In the genomic region with DNA sequence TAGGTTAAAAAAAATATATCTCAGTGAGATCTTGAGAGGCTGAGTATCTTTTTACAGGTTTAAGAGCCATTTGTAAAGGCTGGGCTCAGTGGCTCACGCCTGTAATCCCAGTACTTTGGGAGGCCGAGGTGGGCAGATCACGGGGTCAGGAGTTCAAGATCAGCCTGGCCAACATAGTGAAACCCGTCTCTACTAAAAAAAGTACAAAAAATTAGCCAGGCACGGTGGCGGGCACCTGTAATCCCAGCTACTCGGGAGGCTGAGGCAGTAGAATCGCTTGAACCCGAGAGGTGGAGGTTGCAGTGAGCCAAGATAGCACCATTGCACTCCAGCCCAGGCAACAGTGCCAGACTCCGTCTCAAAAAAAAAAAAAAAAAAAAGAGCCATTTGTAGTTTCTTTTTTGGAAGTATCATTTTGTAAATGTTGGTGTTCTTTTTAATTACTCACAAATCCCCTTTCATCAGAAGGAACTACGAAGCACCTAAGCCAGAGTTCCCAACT, we compare ENCODE assay signal across 8 cellular contexts. TPM values are rescaled to one million over a fixed set of nuclear protein-coding genes. Genes with fewer than 3 reads are reported as not detected.
DNase-seq lines count a peak whose midpoint lies in the region; ATAC-seq and TF ChIP-seq lines count a peak whose summit lies in the region.
"Not testable (repeated sequence)": the region's sequence is repeated elsewhere in the genome, so short reads cannot be mapped to it uniquely, and the experiment has no call there.

No MANE protein-coding gene starts in this region.

- not testable (repeated sequence) for TF ChIP-seq EP300 in esophagus muscularis mucosa (IDR thresholded peaks at IDR 0.05)

- WGBS in esophagus muscularis mucosa: 75% methylated on average over 11 of the region's 11 CpGs

- intact Hi-C loops in activated B cell treated with CpG ODN at 0.5 μM for 24 hours (cut with micrococcal nuclease) (loop anchor here (2.0 to 5.0 kb wide), 3 partner anchors 17 to 101 kb away; partner anchors contain the start of genes ILRUN and SNRPC), ascending aorta (cut with DNase I) (loop anchor here (2.0 to 5.0 kb wide), 2 partner anchors 41 to 44 kb away; partner anchors contain the start of gene ILRUN)
- intact Hi-C loops in esophagus muscularis mucosa (cut with DNase I); upper lobe of right lung (cut with DNase I): not testable (repeated sequence)

- peak overlapping the region; percentile 82 for H3K9ac ChIP-seq in skeletal muscle satellite cell (ENCODE audit: low read depth, low read length)

- POLR2A ChIA-PET in activated B cell treated with CpG ODN at 0.5 μM for 24 hours (lab: Charles Lee): interaction anchor here (0.9 to 6.3 kb wide), 5 partner anchors 9 to 101 kb away, joined by 3 to 87 read pairs (median 21); partner anchors contain the start of genes ILRUN and SNRPC

- not testable (repeated sequence) for DNase-seq in GM12864 (ENCODE audit: low read depth); activated B cell treated with CpG ODN at 0.5 μM for 24 hours; ascending aorta (ENCODE audit: low spot score in 2 of 2); esophagus muscularis mucosa (ENCODE audit: extremely low spot score); memory B cell (ENCODE audit: low spot score in 2 of 2); upper lobe of right lung

- peak overlapping the region; percentile 24 for H3K4me3 ChIP-seq in GM12864 (ENCODE audit: low read depth, low read length)
- peak overlapping the region in 1 of 2 donors; percentile 59 for H3K4me3 ChIP-seq in ascending aorta
- not testable (repeated sequence) for H3K4me3 ChIP-seq in esophagus muscularis mucosa, upper lobe of right lung
- H3K4me3 ChIP-seq in skeletal muscle satellite cell (ENCODE audit: low read length): peak overlapping the region; percentile 67

- H3K27ac Mint-ChIP-seq in activated B cell treated with CpG ODN at 0.5 μM for 24 hours (peak overlapping the region; percentile 92), memory B cell (peak overlapping the region; percentile 94)

- TF ChIP-seq POLR2A in esophagus muscularis mucosa (IDR thresholded peaks at IDR 0.05; ENCODE audit: low read depth): not testable (repeated sequence)

- peaks cover 24% of the 10 kb centered on the region for H3K36me3 ChIP-seq in KOPT-K1 (ENCODE audit: insufficient read depth, low read length)
- H3K36me3 ChIP-seq in ascending aorta: not testable (repeated sequence)
- peaks cover 0 to 14% (median 9%) of the 10 kb centered on the region in 4 donors for H3K36me3 ChIP-seq in esophagus muscularis mucosa
- H3K36me3 ChIP-seq in skeletal muscle satellite cell (ENCODE audit: insufficient read depth, low read length): peaks cover 11% of the 10 kb centered on the region
- peaks cover 14% of the 10 kb centered on the region for H3K36me3 ChIP-seq in upper lobe of right lung

- H3K36me3 Mint-ChIP-seq in activated B cell treated with CpG ODN at 0.5 μM for 24 hours (ENCODE audit: low read depth): peaks cover 27% of the 10 kb centered on the region
- H3K36me3 Mint-ChIP-seq in memory B cell: not testable (repeated sequence)

- H3K27ac ChIP-seq in KOPT-K1 (ENCODE audit: low read depth, low read length, poor library complexity, severe bottlenecking) (peak overlapping the region; percentile 91), ascending aorta (peak overlapping the region; percentile 81 to 87), esophagus muscularis mucosa (replicated peaks in 1 of 4) (peak overlapping the region; percentile 84 to 89 (median 87)), upper lobe of right lung (peak overlapping the region; percentile 91)

- not testable (repeated sequence) for H3K27me3 Mint-ChIP-seq in activated B cell treated with CpG ODN at 0.5 μM for 24 hours, memory B cell

- H3K4me1 ChIP-seq in ascending aorta: peaks cover 7 to 32% of the 10 kb centered on the region in 2 donors
- peaks cover 36 to 59% (median 49%) of the 10 kb centered on the region in 4 donors for H3K4me1 ChIP-seq in esophagus muscularis mucosa
- H3K4me1 ChIP-seq in skeletal muscle satellite cell (ENCODE audit: control insufficient read depth, insufficient read depth, low read length): peaks cover 44% of the 10 kb centered on the region
- peaks cover 37% of the 10 kb centered on the region for H3K4me1 ChIP-seq in upper lobe of right lung

- H3K9me3 Mint-ChIP-seq in activated B cell treated with CpG ODN at 0.5 μM for 24 hours, memory B cell: not testable (repeated sequence)

- peaks cover 58% of the 10 kb centered on the region for H3K4me1 Mint-ChIP-seq in activated B cell treated with CpG ODN at 0.5 μM for 24 hours
- peaks cover 30% of the 10 kb centered on the region for H3K4me1 Mint-ChIP-seq in memory B cell

- ATAC-seq in activated B cell treated with CpG ODN at 0.5 μM for 24 hours (ENCODE audit: low read depth); memory B cell (ENCODE audit: low read depth); upper lobe of right lung: not testable (repeated sequence)

- TF ChIP-seq CTCF in GM12864 (IDR thresholded peaks at IDR 0.05; ENCODE audit: low read depth, low read length, missing control alignments); activated B cell treated with CpG ODN at 0.5 μM for 24 hours (IDR thresholded peaks at IDR 0.05); ascending aorta (IDR thresholded peaks at IDR 0.05); esophagus muscularis mucosa (IDR thresholded peaks at IDR 0.05); upper lobe of right lung (IDR thresholded peaks at IDR 0.05): not testable (repeated sequence)

- CTCF ChIA-PET in activated B cell treated with CpG ODN at 0.5 μM for 24 hours (lab: Charles Lee): interaction anchor here (0.7 kb wide), 1 partner anchor 125 kb away, joined by 3 read pairs; no protein-coding TSS in a partner anchor

- not testable (repeated sequence) for H3K27me3 ChIP-seq in ascending aorta; esophagus muscularis mucosa; skeletal muscle satellite cell (ENCODE audit: control insufficient read depth, insufficient read depth, low read length); upper lobe of right lung

- peak overlapping the region; percentile 74 for H3K4me3 Mint-ChIP-seq in activated B cell treated with CpG ODN at 0.5 μM for 24 hours
- peak overlapping the region; percentile 84 for H3K4me3 Mint-ChIP-seq in memory B cell

- not testable (repeated sequence) for H3K9me3 ChIP-seq in KOPT-K1 (ENCODE audit: insufficient read depth, low read length, poor library complexity, severe bottlenecking); ascending aorta; esophagus muscularis mucosa; skeletal muscle satellite cell (replicated peaks; ENCODE audit: low read length); upper lobe of right lung

- peak overlapping the region; percentile 87 for H3K4me2 ChIP-seq in skeletal muscle satellite cell (ENCODE audit: low read length)

RNA-seq across cellular contexts. Expression of gene ILRUN, which starts 40.6 kb away (rescaled TPM):
- total RNA-seq in activated B cell treated with CpG ODN at 0.5 μM for 24 hours (71.0 and 84.4 TPM in 2 replicates), ascending aorta (69.6 TPM), esophagus muscularis mucosa (100 to 1,000 TPM in 3 of 4 donors, 10 to 100 TPM in 1; 88.8 to 109 (median 104) TPM), upper lobe of right lung (101 TPM)
- 25.9 and 26.4 TPM in 2 replicates for total RNA-seq in skeletal muscle satellite cell (2012; rRNA removed)
